1 cellular context compared by ENCODE assay signal in the genomic region with DNA sequence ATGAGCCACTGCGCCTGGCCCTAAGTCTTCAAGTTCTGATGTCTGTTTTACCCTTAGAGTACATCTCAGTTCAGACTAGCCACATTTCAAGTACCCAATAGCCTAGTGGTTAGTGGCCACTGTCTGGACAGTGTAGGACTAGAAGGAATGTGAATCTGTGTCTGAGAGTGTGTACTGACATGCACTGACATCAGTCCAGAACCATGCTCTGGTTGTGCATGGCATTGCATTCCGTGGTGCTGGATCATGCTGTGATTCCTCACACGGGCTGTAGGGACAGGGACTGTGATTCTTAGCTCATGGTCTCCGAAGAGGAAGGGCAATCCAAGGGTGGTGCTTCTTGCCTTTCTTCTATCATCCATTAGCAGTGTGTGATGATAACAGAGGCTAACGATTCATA.
TF ChIP-seq lines count a peak whose summit lies in the region.

No MANE protein-coding gene starts in this region.

TF ChIP-seq in GM23338, 12 proteins besides CTCF, POLR2A, EP300 and RAD21 (continued from another document):
- TF ChIP-seq, protein P1, sequence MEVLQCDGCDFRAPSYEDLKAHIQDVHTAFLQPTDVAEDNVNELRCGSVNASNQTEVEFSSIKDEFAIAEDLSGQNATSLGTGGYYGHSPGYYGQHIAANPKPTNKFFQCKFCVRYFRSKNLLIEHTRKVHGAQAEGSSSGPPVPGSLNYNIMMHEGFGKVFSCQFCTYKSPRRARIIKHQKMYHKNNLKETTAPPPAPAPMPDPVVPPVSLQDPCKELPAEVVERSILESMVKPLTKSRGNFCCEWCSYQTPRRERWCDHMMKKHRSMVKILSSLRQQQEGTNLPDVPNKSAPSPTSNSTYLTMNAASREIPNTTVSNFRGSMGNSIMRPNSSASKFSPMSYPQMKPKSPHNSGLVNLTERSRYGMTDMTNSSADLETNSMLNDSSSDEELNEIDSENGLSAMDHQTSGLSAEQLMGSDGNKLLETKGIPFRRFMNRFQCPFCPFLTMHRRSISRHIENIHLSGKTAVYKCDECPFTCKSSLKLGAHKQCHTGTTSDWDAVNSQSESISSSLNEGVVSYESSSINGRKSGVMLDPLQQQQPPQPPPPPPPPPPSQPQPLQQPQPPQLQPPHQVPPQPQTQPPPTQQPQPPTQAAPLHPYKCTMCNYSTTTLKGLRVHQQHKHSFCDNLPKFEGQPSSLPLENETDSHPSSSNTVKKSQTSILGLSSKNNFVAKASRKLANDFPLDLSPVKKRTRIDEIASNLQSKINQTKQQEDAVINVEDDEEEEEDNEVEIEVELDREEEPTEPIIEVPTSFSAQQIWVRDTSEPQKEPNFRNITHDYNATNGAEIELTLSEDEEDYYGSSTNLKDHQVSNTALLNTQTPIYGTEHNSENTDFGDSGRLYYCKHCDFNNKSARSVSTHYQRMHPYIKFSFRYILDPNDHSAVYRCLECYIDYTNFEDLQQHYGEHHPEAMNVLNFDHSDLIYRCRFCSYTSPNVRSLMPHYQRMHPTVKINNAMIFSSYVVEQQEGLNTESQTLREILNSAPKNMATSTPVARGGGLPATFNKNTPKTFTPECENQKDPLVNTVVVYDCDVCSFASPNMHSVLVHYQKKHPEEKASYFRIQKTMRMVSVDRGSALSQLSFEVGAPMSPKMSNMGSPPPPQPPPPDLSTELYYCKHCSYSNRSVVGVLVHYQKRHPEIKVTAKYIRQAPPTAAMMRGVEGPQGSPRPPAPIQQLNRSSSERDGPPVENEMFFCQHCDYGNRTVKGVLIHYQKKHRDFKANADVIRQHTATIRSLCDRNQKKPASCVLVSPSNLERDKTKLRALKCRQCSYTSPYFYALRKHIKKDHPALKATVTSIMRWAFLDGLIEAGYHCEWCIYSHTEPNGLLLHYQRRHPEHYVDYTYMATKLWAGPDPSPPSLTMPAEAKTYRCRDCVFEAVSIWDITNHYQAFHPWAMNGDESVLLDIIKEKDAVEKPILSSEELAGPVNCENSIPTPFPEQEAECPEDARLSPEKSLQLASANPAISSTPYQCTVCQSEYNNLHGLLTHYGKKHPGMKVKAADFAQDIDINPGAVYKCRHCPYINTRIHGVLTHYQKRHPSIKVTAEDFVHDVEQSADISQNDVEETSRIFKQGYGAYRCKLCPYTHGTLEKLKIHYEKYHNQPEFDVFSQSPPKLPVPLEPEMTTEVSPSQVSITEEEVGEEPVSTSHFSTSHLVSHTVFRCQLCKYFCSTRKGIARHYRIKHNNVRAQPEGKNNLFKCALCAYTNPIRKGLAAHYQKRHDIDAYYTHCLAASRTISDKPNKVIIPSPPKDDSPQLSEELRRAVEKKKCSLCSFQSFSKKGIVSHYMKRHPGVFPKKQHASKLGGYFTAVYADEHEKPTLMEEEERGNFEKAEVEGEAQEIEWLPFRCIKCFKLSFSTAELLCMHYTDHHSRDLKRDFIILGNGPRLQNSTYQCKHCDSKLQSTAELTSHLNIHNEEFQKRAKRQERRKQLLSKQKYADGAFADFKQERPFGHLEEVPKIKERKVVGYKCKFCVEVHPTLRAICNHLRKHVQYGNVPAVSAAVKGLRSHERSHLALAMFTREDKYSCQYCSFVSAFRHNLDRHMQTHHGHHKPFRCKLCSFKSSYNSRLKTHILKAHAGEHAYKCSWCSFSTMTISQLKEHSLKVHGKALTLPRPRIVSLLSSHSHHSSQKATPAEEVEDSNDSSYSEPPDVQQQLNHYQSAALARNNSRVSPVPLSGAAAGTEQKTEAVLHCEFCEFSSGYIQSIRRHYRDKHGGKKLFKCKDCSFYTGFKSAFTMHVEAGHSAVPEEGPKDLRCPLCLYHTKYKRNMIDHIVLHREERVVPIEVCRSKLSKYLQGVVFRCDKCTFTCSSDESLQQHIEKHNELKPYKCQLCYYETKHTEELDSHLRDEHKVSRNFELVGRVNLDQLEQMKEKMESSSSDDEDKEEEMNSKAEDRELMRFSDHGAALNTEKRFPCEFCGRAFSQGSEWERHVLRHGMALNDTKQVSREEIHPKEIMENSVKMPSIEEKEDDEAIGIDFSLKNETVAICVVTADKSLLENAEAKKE (CRISPR knock-in tag; IDR thresholded peaks at IDR 0.05) = no peak
- TF ChIP-seq ZNF114 (CRISPR knock-in tag; IDR thresholded peaks at IDR 0.05) (no peak), CREB1 (CRISPR knock-in tag; IDR thresholded peaks at IDR 0.05; ENCODE audit: low read depth) (no peak), EZH2 (IDR thresholded peaks at IDR 0.05; ENCODE audit: low read depth, unreplicated experiment) (no peak), NANOG (IDR thresholded peaks at IDR 0.05; ENCODE audit: borderline replicate concordance) (no peak), JUNB (IDR thresholded peaks at IDR 0.05; ENCODE audit: unreplicated experiment) (no peak), POLR2AphosphoS5 (IDR thresholded peaks at IDR 0.05; ENCODE audit: low read depth) (no peak), EZH2phosphoT487 (IDR thresholded peaks at IDR 0.05; ENCODE audit: unreplicated experiment) (no peak)
- TF ChIP-seq, protein P2, sequence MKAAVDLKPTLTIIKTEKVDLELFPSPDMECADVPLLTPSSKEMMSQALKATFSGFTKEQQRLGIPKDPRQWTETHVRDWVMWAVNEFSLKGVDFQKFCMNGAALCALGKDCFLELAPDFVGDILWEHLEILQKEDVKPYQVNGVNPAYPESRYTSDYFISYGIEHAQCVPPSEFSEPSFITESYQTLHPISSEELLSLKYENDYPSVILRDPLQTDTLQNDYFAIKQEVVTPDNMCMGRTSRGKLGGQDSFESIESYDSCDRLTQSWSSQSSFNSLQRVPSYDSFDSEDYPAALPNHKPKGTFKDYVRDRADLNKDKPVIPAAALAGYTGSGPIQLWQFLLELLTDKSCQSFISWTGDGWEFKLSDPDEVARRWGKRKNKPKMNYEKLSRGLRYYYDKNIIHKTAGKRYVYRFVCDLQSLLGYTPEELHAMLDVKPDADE (IDR thresholded peaks at IDR 0.05) = no peak
TF ChIP-seq in GM23338: peak in this region for 0.
